Comparison of ENCODE assay signal across 1 cellular context in the genomic region with DNA sequence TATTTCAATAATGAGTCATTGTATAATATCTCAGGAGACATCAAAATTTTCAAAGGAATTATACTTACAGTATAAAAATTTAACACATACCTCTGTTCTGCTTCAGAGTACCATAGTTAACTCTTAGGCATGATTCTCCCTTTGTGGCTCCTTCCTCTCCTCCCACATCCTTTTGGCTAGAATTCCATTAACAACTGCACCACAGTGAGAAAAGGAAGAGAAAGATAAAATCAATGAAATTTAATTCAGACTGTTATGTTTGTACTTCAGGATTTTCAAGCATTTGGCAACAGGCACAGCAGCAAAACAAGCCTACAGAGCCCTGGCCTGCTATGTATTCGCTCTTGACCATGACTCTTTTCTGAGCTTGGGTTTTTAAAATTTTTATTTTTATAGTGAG.
TF ChIP-seq lines count a peak whose summit lies in the region.

No MANE protein-coding gene starts in this region.

TF ChIP-seq in SK-N-SH, 30 proteins besides CTCF, POLR2A, EP300 and RAD21 (continued from another document):
- TF ChIP-seq, protein P1, sequence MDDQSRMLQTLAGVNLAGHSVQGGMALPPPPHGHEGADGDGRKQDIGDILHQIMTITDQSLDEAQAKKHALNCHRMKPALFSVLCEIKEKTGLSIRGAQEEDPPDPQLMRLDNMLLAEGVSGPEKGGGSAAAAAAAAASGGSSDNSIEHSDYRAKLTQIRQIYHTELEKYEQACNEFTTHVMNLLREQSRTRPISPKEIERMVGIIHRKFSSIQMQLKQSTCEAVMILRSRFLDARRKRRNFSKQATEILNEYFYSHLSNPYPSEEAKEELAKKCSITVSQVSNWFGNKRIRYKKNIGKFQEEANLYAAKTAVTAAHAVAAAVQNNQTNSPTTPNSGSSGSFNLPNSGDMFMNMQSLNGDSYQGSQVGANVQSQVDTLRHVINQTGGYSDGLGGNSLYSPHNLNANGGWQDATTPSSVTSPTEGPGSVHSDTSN (IDR thresholded peaks at IDR 0.05): 0 out of 2 replicates have a peak, but pooled peaks have one; percentile 11
- no peak for TF ChIP-seq GABPA (IDR thresholded peaks at IDR 0.05; ENCODE audit: low read depth)
- TF ChIP-seq TCF12 (IDR thresholded peaks at IDR 0.05): peak; percentile 57
- no peak for TF ChIP-seq EZH2phosphoT487 (IDR thresholded peaks at IDR 0.05; ENCODE audit: borderline replicate concordance, low read depth)
- TF ChIP-seq CHD2 (IDR thresholded peaks at IDR 0.05; ENCODE audit: low read length, partially characterized antibody): no peak
- no peak for TF ChIP-seq ELF1 (IDR thresholded peaks at IDR 0.05)
- no peak for TF ChIP-seq SIN3A (IDR thresholded peaks at IDR 0.05; ENCODE audit: borderline replicate concordance, low read depth, low read length)
- TF ChIP-seq POLR2AphosphoS5 (IDR thresholded peaks at IDR 0.05; ENCODE audit: low read depth, low read length): no peak
